1 cellular context compared by ENCODE assay signal in genomic region chr7:5528071-5528814, GRCh38.
TF ChIP-seq lines count a peak whose summit lies in the region.

No MANE protein-coding gene starts in this region.

TF ChIP-seq in A549, 52 proteins besides CTCF, POLR2A, EP300 and RAD21 (continued from another document):
- TF ChIP-seq KDM1A (IDR thresholded peaks at IDR 0.05; ENCODE audit: low read depth), result no peak
- 0 out of 2 replicates have a peak, but pooled peaks have one; percentile 20 for TF ChIP-seq GATA3 (IDR thresholded peaks at IDR 0.05; ENCODE audit: borderline replicate concordance)
- TF ChIP-seq SMC3 (IDR thresholded peaks at IDR 0.05), result no peak
- TF ChIP-seq TFCP2L1 (CRISPR knock-in tag; IDR thresholded peaks at IDR 0.05), result no peak
- no peak for TF ChIP-seq CEBPB (IDR thresholded peaks at IDR 0.05)
- no peak for TF ChIP-seq CHD4 (IDR thresholded peaks at IDR 0.05; ENCODE audit: borderline replicate concordance)
- no peak for TF ChIP-seq ZFP36 (IDR thresholded peaks at IDR 0.05; ENCODE audit: borderline replicate concordance, partially characterized antibody)
- TF ChIP-seq CBX8 (IDR thresholded peaks at IDR 0.05), result no peak
- TF ChIP-seq FOSB (CRISPR knock-in tag; IDR thresholded peaks at IDR 0.05), result no peak
- TF ChIP-seq KDM5A (IDR thresholded peaks at IDR 0.05), result no peak
- no peak for TF ChIP-seq HEYL (CRISPR knock-in tag; IDR thresholded peaks at IDR 0.05)
- no peak; the same call in 1 of the 2 replicates for TF ChIP-seq TP53 (CRISPR knock-in tag; IDR thresholded peaks at IDR 0.05)
- TF ChIP-seq ATOH8 (CRISPR knock-in tag; IDR thresholded peaks at IDR 0.05; ENCODE audit: low read depth), result peak; percentile 24; the same call in 1 of the 2 replicates
- no peak for TF ChIP-seq HOXA7 (CRISPR knock-in tag; IDR thresholded peaks at IDR 0.05)
- TF ChIP-seq CHD2 (IDR thresholded peaks at IDR 0.05; ENCODE audit: low read length, partially characterized antibody), result no peak
- no peak for TF ChIP-seq NPAS2 (CRISPR knock-in tag; IDR thresholded peaks at IDR 0.05; ENCODE audit: borderline replicate concordance)
- no peak for TF ChIP-seq ESRRA (IDR thresholded peaks at IDR 0.05; ENCODE audit: borderline replicate concordance, low read length)
- TF ChIP-seq HOXB13 (CRISPR knock-in tag; IDR thresholded peaks at IDR 0.05; ENCODE audit: low read depth), result no peak
- TF ChIP-seq RNF2 (IDR thresholded peaks at IDR 0.05; ENCODE audit: borderline replicate concordance, low read depth), result no peak
- no peak for TF ChIP-seq RFX5 (IDR thresholded peaks at IDR 0.05)
- no peak for TF ChIP-seq HES2 (IDR thresholded peaks at IDR 0.05)
- peak; percentile 59 to 71; a peak in 3 of 5 replicates for TF ChIP-seq JUN (IDR thresholded peaks at IDR 0.05)
- TF ChIP-seq USF2 (IDR thresholded peaks at IDR 0.05), result no peak
- TF ChIP-seq BCL3 (IDR thresholded peaks at IDR 0.05), result no peak
- TF ChIP-seq ZC3H11A (IDR thresholded peaks at IDR 0.05), result no peak
- TF ChIP-seq, protein P1, sequence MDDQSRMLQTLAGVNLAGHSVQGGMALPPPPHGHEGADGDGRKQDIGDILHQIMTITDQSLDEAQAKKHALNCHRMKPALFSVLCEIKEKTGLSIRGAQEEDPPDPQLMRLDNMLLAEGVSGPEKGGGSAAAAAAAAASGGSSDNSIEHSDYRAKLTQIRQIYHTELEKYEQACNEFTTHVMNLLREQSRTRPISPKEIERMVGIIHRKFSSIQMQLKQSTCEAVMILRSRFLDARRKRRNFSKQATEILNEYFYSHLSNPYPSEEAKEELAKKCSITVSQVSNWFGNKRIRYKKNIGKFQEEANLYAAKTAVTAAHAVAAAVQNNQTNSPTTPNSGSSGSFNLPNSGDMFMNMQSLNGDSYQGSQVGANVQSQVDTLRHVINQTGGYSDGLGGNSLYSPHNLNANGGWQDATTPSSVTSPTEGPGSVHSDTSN (IDR thresholded peaks at IDR 0.05), result peak; percentile 9; the same call in 1 of the 2 replicates
- TF ChIP-seq FOSL2 (IDR thresholded peaks at IDR 0.05), result no peak
- no peak for TF ChIP-seq FOSL2 (CRISPR knock-in tag; IDR thresholded peaks at IDR 0.05)
- TF ChIP-seq, protein P2, sequence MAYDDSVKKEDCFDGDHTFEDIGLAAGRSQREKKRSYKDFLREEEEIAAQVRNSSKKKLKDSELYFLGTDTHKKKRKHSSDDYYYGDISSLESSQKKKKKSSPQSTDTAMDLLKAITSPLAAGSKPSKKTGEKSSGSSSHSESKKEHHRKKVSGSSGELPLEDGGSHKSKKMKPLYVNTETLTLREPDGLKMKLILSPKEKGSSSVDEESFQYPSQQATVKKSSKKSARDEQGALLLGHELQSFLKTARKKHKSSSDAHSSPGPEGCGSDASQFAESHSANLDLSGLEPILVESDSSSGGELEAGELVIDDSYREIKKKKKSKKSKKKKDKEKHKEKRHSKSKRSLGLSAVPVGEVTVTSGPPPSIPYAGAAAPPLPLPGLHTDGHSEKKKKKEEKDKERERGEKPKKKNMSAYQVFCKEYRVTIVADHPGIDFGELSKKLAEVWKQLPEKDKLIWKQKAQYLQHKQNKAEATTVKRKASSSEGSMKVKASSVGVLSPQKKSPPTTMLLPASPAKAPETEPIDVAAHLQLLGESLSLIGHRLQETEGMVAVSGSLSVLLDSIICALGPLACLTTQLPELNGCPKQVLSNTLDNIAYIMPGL (CRISPR knock-in tag; IDR thresholded peaks at IDR 0.05; ENCODE audit: borderline replicate concordance), result no peak
- TF ChIP-seq JUNB (IDR thresholded peaks at IDR 0.05), result no peak
- TF ChIP-seq PHF8 (IDR thresholded peaks at IDR 0.05; ENCODE audit: borderline replicate concordance, low read depth), result no peak
- no peak; the same call in 1 of the 2 replicates for TF ChIP-seq POLR2AphosphoS2 (conservative IDR thresholded peaks at IDR 0.05; ENCODE audit: low read length)
- 0 out of 2 replicates have a peak, but pooled peaks have one; percentile 40 for TF ChIP-seq HOXB5 (CRISPR knock-in tag; IDR thresholded peaks at IDR 0.05)
- peak; percentile 26; the same call in 1 of the 2 replicates for TF ChIP-seq MAX (IDR thresholded peaks at IDR 0.05)
- TF ChIP-seq FOXS1 (CRISPR knock-in tag; IDR thresholded peaks at IDR 0.05), result no peak
- TF ChIP-seq, protein P3, sequence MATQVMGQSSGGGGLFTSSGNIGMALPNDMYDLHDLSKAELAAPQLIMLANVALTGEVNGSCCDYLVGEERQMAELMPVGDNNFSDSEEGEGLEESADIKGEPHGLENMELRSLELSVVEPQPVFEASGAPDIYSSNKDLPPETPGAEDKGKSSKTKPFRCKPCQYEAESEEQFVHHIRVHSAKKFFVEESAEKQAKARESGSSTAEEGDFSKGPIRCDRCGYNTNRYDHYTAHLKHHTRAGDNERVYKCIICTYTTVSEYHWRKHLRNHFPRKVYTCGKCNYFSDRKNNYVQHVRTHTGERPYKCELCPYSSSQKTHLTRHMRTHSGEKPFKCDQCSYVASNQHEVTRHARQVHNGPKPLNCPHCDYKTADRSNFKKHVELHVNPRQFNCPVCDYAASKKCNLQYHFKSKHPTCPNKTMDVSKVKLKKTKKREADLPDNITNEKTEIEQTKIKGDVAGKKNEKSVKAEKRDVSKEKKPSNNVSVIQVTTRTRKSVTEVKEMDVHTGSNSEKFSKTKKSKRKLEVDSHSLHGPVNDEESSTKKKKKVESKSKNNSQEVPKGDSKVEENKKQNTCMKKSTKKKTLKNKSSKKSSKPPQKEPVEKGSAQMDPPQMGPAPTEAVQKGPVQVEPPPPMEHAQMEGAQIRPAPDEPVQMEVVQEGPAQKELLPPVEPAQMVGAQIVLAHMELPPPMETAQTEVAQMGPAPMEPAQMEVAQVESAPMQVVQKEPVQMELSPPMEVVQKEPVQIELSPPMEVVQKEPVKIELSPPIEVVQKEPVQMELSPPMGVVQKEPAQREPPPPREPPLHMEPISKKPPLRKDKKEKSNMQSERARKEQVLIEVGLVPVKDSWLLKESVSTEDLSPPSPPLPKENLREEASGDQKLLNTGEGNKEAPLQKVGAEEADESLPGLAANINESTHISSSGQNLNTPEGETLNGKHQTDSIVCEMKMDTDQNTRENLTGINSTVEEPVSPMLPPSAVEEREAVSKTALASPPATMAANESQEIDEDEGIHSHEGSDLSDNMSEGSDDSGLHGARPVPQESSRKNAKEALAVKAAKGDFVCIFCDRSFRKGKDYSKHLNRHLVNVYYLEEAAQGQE (IDR thresholded peaks at IDR 0.05), result 0 out of 2 replicates have a peak, but pooled peaks have one; percentile 12
- no peak for TF ChIP-seq RCOR1 (IDR thresholded peaks at IDR 0.05; ENCODE audit: low read depth, low read length)
- TF ChIP-seq HDAC2 (IDR thresholded peaks at IDR 0.05), result no peak
- no peak for TF ChIP-seq ZSCAN20 (CRISPR knock-in tag; IDR thresholded peaks at IDR 0.05)
- no peak for TF ChIP-seq ELK1 (IDR thresholded peaks at IDR 0.05; ENCODE audit: low read depth, low read length)
- no peak for TF ChIP-seq NFE2L2 (conservative IDR thresholded peaks at IDR 0.05; ENCODE audit: low read length)
- no peak for TF ChIP-seq E2F6 (IDR thresholded peaks at IDR 0.05; ENCODE audit: borderline replicate concordance, low read depth)
- TF ChIP-seq EHMT2 (IDR thresholded peaks at IDR 0.05; ENCODE audit: low read depth), result no peak
- TF ChIP-seq BHLHE40 (IDR thresholded peaks at IDR 0.05; ENCODE audit: low read depth, low read length), result no peak
- TF ChIP-seq EHF (CRISPR knock-in tag; IDR thresholded peaks at IDR 0.05), result no peak
- no peak for TF ChIP-seq ZNF302 (CRISPR knock-in tag; IDR thresholded peaks at IDR 0.05)
- no peak for TF ChIP-seq MAZ (IDR thresholded peaks at IDR 0.05; ENCODE audit: borderline replicate concordance, low read depth, low read length)
- no peak for TF ChIP-seq MAFK (IDR thresholded peaks at IDR 0.05; ENCODE audit: partially characterized antibody)
- no peak for TF ChIP-seq MYC (IDR thresholded peaks at IDR 0.05; ENCODE audit: borderline replicate concordance, low read length)
